8 cellular contexts compared by ENCODE assay signal in genomic region chr7:151520419-151521229, GRCh38. TPM values are rescaled to one million over a fixed set of nuclear protein-coding genes. Genes with fewer than 3 reads are reported as not detected.
DNase-seq lines count a peak whose midpoint lies in the region; ATAC-seq and TF ChIP-seq lines count a peak whose summit lies in the region.

No MANE protein-coding gene starts in this region.

- H3K27ac Mint-ChIP-seq in mesothelial cell of epicardium, result peak overlapping the region; percentile 99

- H3K4me1 ChIP-seq in ectodermal cell (ENCODE audit: control insufficient read depth, insufficient read depth, low read length), result no peaks in the 10 kb centered on the region

- H3K27me3 ChIP-seq in ectodermal cell (ENCODE audit: control insufficient read depth, insufficient read depth, low read length, poor library complexity, severe bottlenecking), result peaks cover 4% of the 10 kb centered on the region

- no peaks in the 10 kb centered on the region for H3K36me3 Mint-ChIP-seq in mesothelial cell of epicardium

- no peaks in the 10 kb centered on the region for H3K9me3 Mint-ChIP-seq in mesothelial cell of epicardium

- peaks cover 23% of the 10 kb centered on the region for H3K4me1 Mint-ChIP-seq in mesothelial cell of epicardium

- 93 to 94% methylated on average over 53 of the region's 53 CpGs for WGBS in ectodermal cell, 2 experiments

- DNase-seq in DMS53 (lab: John Stamatoyannopoulos, UW) (peak; percentile 91), HT-29 (ENCODE audit: low spot score) (peak; percentile 81), mesothelial cell of epicardium (ENCODE audit: low spot score in 2 of 2, unreplicated experiment in 2 of 2) (no peak), islet precursor cell (no peak)
- peak; percentile 15 to 17 for DNase-seq in activated CD4-positive, alpha-beta T cell treated with anti-CD3 and anti-CD28 coated beads, Interleukin-2, amount 50 U/mL, for 24 hours (ENCODE audit: low read depth in 1 of 2, low spot score in 1 of 2)
- DNase-seq in stimulated activated CD8-positive, alpha-beta memory T cell treated with anti-CD3 and anti-CD28 coated beads, Interleukin-2, amount 100 ng/mL, for 48 hours (ENCODE audit: low read depth in 2 of 2), result peak; percentile 18 to 29

- H3K4me3 Mint-ChIP-seq in mesothelial cell of epicardium, result peak overlapping the region; percentile 90

- ATAC-seq in HG02571 (IDR thresholded peaks at IDR 0.05; ENCODE audit: unreplicated experiment), result no peak

- H3K36me3 ChIP-seq in ectodermal cell (ENCODE audit: control insufficient read depth, insufficient read depth, low read length), result no peaks in the 10 kb centered on the region

- TF ChIP-seq CTCF in mesothelial cell of epicardium (IDR thresholded peaks at IDR 0.05; ENCODE audit: unreplicated experiment), result no peak

- no peaks in the 10 kb centered on the region for H3K9me3 ChIP-seq in ectodermal cell (ENCODE audit: control insufficient read depth, low read length)

- H3K4me3 ChIP-seq in ectodermal cell (ENCODE audit: insufficient read depth, low read depth, low read length), result peak overlapping the region; percentile 23

- no peaks in the 10 kb centered on the region for H3K27me3 Mint-ChIP-seq in mesothelial cell of epicardium (ENCODE audit: low read depth)

- no peak overlapping the region for H3K27ac ChIP-seq in ectodermal cell (ENCODE audit: insufficient read depth, low read depth, low read length, poor library complexity, severe bottlenecking)

RNA-seq across cellular contexts. Expression of gene RHEB, which starts 0.9 kb away (rescaled TPM):
- total RNA-seq in HT-29 (2014; rRNA removed; shearing (Covaris generic)), result 135 and 151 TPM in 2 replicates
- polyA plus RNA-seq in ectodermal cell (2013, experiment 1 of 4), result 99.6 TPM
- 95.5 TPM for polyA plus RNA-seq in ectodermal cell (2013, experiment 2 of 4)
- polyA plus RNA-seq in ectodermal cell (2013, experiment 3 of 4), result 87.2 TPM
- 89.9 TPM for polyA plus RNA-seq in ectodermal cell (2013, experiment 4 of 4)
- 88.5 to 90.3 TPM (median 89.4 TPM) in 3 replicates for total RNA-seq in mesothelial cell of epicardium

Comparison
In these comparisons a context has a peak if more than half of its experiments do, and no peak if none do; other contexts are left out.
1. DNase-seq: peak in DMS53 (single experiment), HT-29 (single experiment), activated CD4-positive, alpha-beta T cell treated with anti-CD3 and anti-CD28 coated beads, Interleukin-2, amount 50 U/mL, for 24 hours (2 of 2) and stimulated activated CD8-positive, alpha-beta memory T cell treated with anti-CD3 and anti-CD28 coated beads, Interleukin-2, amount 100 ng/mL, for 48 hours (2 of 2); none in mesothelial cell of epicardium (0 of 2) and islet precursor cell (single experiment).